Comparison of ENCODE assay signal across 1 cellular context in the genomic region with DNA sequence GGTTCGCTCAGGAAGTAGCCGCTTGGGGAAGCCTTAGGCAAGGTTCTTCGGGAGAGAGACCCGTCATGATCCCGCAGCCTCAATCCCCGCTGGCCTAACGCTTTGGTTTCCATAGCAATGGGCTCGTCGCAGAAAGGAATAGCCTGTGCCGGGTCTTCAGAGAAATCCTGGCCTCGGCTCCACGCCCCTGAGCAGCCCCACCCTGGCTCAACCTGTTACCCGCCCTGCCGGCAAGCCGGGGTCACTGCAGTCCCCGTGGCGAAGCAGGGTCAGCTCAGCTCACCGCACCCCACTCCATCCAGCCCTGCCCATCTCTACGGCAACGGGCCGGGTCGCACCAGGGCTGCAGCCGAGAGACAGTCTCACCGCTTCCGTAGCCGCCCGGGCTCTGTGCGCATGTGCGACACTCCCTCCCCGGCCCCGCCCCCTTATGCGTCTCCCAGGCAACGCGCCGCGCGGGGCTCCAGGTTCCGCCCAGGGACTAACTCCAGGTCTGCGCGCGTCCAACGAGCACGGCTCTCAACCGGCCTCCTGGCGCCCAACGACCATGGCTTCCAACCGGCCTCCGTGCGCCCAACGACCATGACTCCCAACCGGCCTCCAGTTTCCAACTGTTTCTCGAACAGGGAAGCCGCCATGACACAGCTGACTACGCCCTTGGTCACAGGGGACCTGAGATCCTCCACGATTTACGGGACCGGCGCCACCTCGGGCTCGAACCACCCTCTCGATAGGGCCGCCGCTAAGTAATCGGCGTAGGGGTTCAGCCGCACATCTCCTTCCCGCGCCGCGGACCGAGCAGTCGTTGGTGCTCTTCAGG.
TF ChIP-seq lines count a peak whose summit lies in the region.

DUSP18 (minus strand) TSS at position 390 of the 820 bp plus-strand sequence. CDS start 3,872 bp downstream, outside the sequence.

TF ChIP-seq in HepG2, 621 proteins besides CTCF, POLR2A, EP300 and RAD21 (continued from another document and continues in another):
- TF ChIP-seq, protein P1, sequence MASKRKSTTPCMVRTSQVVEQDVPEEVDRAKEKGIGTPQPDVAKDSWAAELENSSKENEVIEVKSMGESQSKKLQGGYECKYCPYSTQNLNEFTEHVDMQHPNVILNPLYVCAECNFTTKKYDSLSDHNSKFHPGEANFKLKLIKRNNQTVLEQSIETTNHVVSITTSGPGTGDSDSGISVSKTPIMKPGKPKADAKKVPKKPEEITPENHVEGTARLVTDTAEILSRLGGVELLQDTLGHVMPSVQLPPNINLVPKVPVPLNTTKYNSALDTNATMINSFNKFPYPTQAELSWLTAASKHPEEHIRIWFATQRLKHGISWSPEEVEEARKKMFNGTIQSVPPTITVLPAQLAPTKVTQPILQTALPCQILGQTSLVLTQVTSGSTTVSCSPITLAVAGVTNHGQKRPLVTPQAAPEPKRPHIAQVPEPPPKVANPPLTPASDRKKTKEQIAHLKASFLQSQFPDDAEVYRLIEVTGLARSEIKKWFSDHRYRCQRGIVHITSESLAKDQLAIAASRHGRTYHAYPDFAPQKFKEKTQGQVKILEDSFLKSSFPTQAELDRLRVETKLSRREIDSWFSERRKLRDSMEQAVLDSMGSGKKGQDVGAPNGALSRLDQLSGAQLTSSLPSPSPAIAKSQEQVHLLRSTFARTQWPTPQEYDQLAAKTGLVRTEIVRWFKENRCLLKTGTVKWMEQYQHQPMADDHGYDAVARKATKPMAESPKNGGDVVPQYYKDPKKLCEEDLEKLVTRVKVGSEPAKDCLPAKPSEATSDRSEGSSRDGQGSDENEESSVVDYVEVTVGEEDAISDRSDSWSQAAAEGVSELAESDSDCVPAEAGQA (IDR thresholded peaks at IDR 0.05; ENCODE audit: low read depth) = no peak
- TF ChIP-seq, protein P1 (CRISPR knock-in tag; IDR thresholded peaks at IDR 0.05; ENCODE audit: borderline replicate concordance) = no peak
- TF ChIP-seq JUND (CRISPR knock-in tag; IDR thresholded peaks at IDR 0.05) = no peak
- TF ChIP-seq NR1H2 (CRISPR knock-in tag; IDR thresholded peaks at IDR 0.05; ENCODE audit: borderline replicate concordance, low read depth) = no peak
- no peak for TF ChIP-seq ATAD3A (CRISPR knock-in tag; IDR thresholded peaks at IDR 0.05)
- no peak for TF ChIP-seq ZNF343 (CRISPR knock-in tag; IDR thresholded peaks at IDR 0.05)
- TF ChIP-seq FOXA3 (CRISPR knock-in tag; IDR thresholded peaks at IDR 0.05) = no peak; the same call in 1 of the 2 replicates
- TF ChIP-seq CENPX (CRISPR knock-in tag; IDR thresholded peaks at IDR 0.05) = no peak
- TF ChIP-seq NR3C1 (CRISPR knock-in tag; IDR thresholded peaks at IDR 0.05) = no peak
- TF ChIP-seq, protein P2, sequence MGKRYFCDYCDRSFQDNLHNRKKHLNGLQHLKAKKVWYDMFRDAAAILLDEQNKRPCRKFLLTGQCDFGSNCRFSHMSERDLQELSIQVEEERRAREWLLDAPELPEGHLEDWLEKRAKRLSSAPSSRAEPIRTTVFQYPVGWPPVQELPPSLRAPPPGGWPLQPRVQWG (CRISPR knock-in tag; IDR thresholded peaks at IDR 0.05; ENCODE audit: borderline replicate concordance, low read depth) = no peak
- no peak for TF ChIP-seq ERF (CRISPR knock-in tag; IDR thresholded peaks at IDR 0.05)
- TF ChIP-seq PCBP1 (IDR thresholded peaks at IDR 0.05; ENCODE audit: borderline replicate concordance, low read depth, low read length) = no peak
- TF ChIP-seq ZNF24 (IDR thresholded peaks at IDR 0.05) = no peak
- 0 out of 2 replicates have a peak, but pooled peaks have one; percentile 30 for TF ChIP-seq EED (CRISPR knock-in tag; IDR thresholded peaks at IDR 0.05)
- TF ChIP-seq ATF6 (CRISPR knock-in tag; conservative IDR thresholded peaks at IDR 0.05) = no peak
- no peak for TF ChIP-seq RAD51 (IDR thresholded peaks at IDR 0.05; ENCODE audit: borderline replicate concordance)
- no peak for TF ChIP-seq FOXP4 (CRISPR knock-in tag; IDR thresholded peaks at IDR 0.05)
- no peak for TF ChIP-seq ZNF607 (CRISPR knock-in tag; IDR thresholded peaks at IDR 0.05; ENCODE audit: borderline replicate concordance)
- TF ChIP-seq JDP2 (CRISPR knock-in tag; IDR thresholded peaks at IDR 0.05; ENCODE audit: borderline replicate concordance) = no peak
- no peak for TF ChIP-seq KLF9 (CRISPR knock-in tag; IDR thresholded peaks at IDR 0.05; ENCODE audit: low read depth)
- 0 out of 2 replicates have a peak, but pooled peaks have one; percentile 25 for TF ChIP-seq HDAC2 (CRISPR knock-in tag; IDR thresholded peaks at IDR 0.05)
- TF ChIP-seq CEBPB (IDR thresholded peaks at IDR 0.05; ENCODE audit: borderline replicate concordance, low read depth, low read length) = no peak
- no peak for TF ChIP-seq MTF1 (CRISPR knock-in tag; IDR thresholded peaks at IDR 0.05)
- TF ChIP-seq NAIF1 (CRISPR knock-in tag; IDR thresholded peaks at IDR 0.05; ENCODE audit: borderline replicate concordance) = peak; percentile 97
- no peak for TF ChIP-seq ZNF629 (CRISPR knock-in tag; conservative IDR thresholded peaks at IDR 0.05)
- TF ChIP-seq ZNF75D (CRISPR knock-in tag; IDR thresholded peaks at IDR 0.05; ENCODE audit: borderline replicate concordance) = no peak
- TF ChIP-seq GABPB1 (CRISPR knock-in tag; IDR thresholded peaks at IDR 0.05) = peak; percentile 72; the same call in 1 of the 2 replicates
- TF ChIP-seq RXRB (CRISPR knock-in tag; IDR thresholded peaks at IDR 0.05; ENCODE audit: borderline replicate concordance) = no peak
- TF ChIP-seq, protein P3, sequence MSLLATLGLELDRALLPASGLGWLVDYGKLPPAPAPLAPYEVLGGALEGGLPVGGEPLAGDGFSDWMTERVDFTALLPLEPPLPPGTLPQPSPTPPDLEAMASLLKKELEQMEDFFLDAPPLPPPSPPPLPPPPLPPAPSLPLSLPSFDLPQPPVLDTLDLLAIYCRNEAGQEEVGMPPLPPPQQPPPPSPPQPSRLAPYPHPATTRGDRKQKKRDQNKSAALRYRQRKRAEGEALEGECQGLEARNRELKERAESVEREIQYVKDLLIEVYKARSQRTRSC (CRISPR knock-in tag; IDR thresholded peaks at IDR 0.05; ENCODE audit: low read depth) = no peak
- TF ChIP-seq, protein P4, sequence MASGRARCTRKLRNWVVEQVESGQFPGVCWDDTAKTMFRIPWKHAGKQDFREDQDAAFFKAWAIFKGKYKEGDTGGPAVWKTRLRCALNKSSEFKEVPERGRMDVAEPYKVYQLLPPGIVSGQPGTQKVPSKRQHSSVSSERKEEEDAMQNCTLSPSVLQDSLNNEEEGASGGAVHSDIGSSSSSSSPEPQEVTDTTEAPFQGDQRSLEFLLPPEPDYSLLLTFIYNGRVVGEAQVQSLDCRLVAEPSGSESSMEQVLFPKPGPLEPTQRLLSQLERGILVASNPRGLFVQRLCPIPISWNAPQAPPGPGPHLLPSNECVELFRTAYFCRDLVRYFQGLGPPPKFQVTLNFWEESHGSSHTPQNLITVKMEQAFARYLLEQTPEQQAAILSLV (CRISPR knock-in tag; IDR thresholded peaks at IDR 0.05; ENCODE audit: borderline replicate concordance) = no peak
- no peak for TF ChIP-seq PHF5A (CRISPR knock-in tag; IDR thresholded peaks at IDR 0.05; ENCODE audit: low read depth, unreplicated experiment)
- TF ChIP-seq NR2F1 (CRISPR knock-in tag; IDR thresholded peaks at IDR 0.05) = no peak
- TF ChIP-seq ZNF83 (CRISPR knock-in tag; IDR thresholded peaks at IDR 0.05; ENCODE audit: borderline replicate concordance) = no peak
- TF ChIP-seq SETDB1 (CRISPR knock-in tag; IDR thresholded peaks at IDR 0.05; ENCODE audit: borderline replicate concordance) = no peak
- no peak for TF ChIP-seq AGO2 (optimal IDR thresholded peaks at IDR 0.05; ENCODE audit: low read depth, low read length)
- TF ChIP-seq ZNF790 (CRISPR knock-in tag; IDR thresholded peaks at IDR 0.05; ENCODE audit: borderline replicate concordance) = no peak
- TF ChIP-seq ZFP36L1 (CRISPR knock-in tag; IDR thresholded peaks at IDR 0.05) = no peak
- TF ChIP-seq AKNA (CRISPR knock-in tag; IDR thresholded peaks at IDR 0.05; ENCODE audit: borderline replicate concordance) = no peak
- TF ChIP-seq TEF (CRISPR knock-in tag; IDR thresholded peaks at IDR 0.05) = no peak
- no peak; the same call in 1 of the 2 replicates for TF ChIP-seq CAMTA2 (CRISPR knock-in tag; IDR thresholded peaks at IDR 0.05; ENCODE audit: borderline replicate concordance)
- TF ChIP-seq NFKB2 (CRISPR knock-in tag; IDR thresholded peaks at IDR 0.05; ENCODE audit: borderline replicate concordance) = peak; percentile 38; the same call in 1 of the 2 replicates
- no peak for TF ChIP-seq TCF7 (IDR thresholded peaks at IDR 0.05; ENCODE audit: low read depth)
- no peak for TF ChIP-seq GTF2F1 (IDR thresholded peaks at IDR 0.05; ENCODE audit: low read length)
